ENCODE assay signal across 16 cellular contexts in the genomic region with DNA sequence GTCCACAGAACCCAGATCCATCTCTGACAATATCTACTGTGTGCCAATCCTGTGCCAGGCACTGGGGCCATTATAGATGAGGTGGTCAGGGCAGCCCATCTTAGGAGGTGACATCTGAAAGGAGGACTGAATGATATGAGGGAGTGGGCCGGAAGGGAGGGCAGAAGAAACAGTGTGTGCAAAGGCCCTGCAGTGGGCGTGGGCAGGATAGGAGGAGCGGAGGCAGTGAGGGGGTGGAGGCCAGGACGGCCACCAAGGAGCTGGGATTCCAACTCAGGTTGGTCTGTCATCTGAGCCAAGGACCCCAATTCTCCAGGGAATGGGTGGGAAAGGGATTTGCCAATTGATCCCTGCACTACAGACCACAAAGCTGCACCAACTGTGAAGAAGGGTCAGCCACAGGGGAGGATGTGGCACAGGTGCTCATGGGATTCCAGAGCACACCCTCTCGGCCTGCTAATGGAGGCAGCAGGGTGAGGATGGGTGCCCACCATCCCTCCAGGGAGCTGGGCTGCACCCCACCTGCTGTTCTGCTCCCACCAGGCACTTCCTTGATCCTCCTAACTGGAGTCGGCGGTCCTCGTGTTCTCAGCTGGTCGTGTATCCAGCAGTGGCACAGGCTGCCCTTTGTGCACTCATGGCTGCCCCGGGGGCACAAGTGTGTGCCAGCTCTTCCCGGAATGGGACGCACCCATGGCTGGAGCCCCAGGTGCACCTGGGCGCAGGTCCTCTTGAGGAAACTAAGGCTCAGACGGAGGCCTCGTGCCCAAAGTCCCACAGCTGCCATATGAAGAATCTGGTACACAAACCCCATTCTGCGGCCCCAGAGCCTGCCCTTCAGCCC. TPM values are rescaled to one million over a fixed set of nuclear protein-coding genes. Genes with fewer than 3 reads are reported as not detected.
DNase-seq lines count a peak whose midpoint lies in the region; ATAC-seq, FAIRE-seq and TF ChIP-seq lines count a peak whose summit lies in the region.
"Had no signal": no experiment of that assay in that cellular context is flagged by ENCODE, and none has a peak within 500 bp of the region (broad histone marks: within the 10 kb centered on the region; RNA-seq: fewer than 3 reads in every experiment).

No MANE protein-coding gene starts in this region.

- H3K27ac ChIP-seq in esophagus squamous epithelium (peak overlapping the region; percentile 39 to 96 (median 92)), skeletal muscle tissue (ENCODE audit: low read depth, low read length) (peak overlapping the region; percentile 100)

- no peak for DNase-seq in T-helper 2 cell treated with Interferon-gamma antibody and Interleukin-4, amounts not matched to agents 5 μg/mL and 100 μg/mL, for 36 hours (ENCODE audit: low spot score)
- DNase-seq in T-helper 2 cell (no peak), T-cell (no peak), esophagus squamous epithelium (lab: John Stamatoyannopoulos, UW) (no peak), dermis blood vessel endothelial cell (no peak), D721Med (ENCODE audit: insufficient read length, low spot score) (no peak)
- no peak for DNase-seq in natural killer cell treated with Interleukin-12 subunit alpha and Interleukin-12 subunit beta and Interleukin-15 and Interleukin-18, amount 100 ng/mL, for 72 hours (ENCODE audit: low spot score)
- DNase-seq: activated CD4-positive, alpha-beta T cell treated with anti-CD3 and anti-CD28 coated beads, Interleukin-2, amount 50 U/mL, for 4 hours; DMS53; HFFc6; NCI-H1436 treated with DMSO at 0.1 percent for 48 hours; NCI-H748 treated with DMSO at 0.1 percent for 48 hours; thyroid gland had no signal

- H3K9me3 Mint-ChIP-seq in T-helper 2 cell treated with Interferon-gamma antibody and Interleukin-4, amounts not matched to agents 5 μg/mL and 100 μg/mL, for 36 hours, result no peaks in the 10 kb centered on the region
- no peaks in the 10 kb centered on the region for H3K9me3 Mint-ChIP-seq in T-cell
- H3K9me3 Mint-ChIP-seq in natural killer cell treated with Interleukin-12 subunit alpha and Interleukin-12 subunit beta and Interleukin-15 and Interleukin-18, amount 100 ng/mL, for 72 hours, result no peaks in the 10 kb centered on the region
- H3K9me3 Mint-ChIP-seq: HFFc6 had no signal

- POLR2A ChIA-PET in T-cell (lab: Charles Lee), result interaction anchor here in 1 of 2 donors (1.0 to 2.8 kb wide), 2 partner anchors 9 to 22 kb away, joined by 3 to 19 read pairs; a partner anchor contains a TSS

- ATAC-seq in T-cell (replicated peaks in 1 of 4), result no peak
- no peak for ATAC-seq in natural killer cell treated with Interleukin-12 subunit alpha and Interleukin-12 subunit beta and Interleukin-15 and Interleukin-18, amount 100 ng/mL, for 72 hours

- WGBS in esophagus squamous epithelium, 2 donors, result 74 to 97% methylated on average over 5 to 10 of the region's 16 CpGs

- peak overlapping the region; percentile 67 for H3K4me3 Mint-ChIP-seq in T-helper 2 cell treated with Interferon-gamma antibody and Interleukin-4, amounts not matched to agents 5 μg/mL and 100 μg/mL, for 36 hours
- peak overlapping the region in 1 of 3 donors; percentile 76 for H3K4me3 Mint-ChIP-seq in T-cell
- H3K4me3 Mint-ChIP-seq in natural killer cell treated with Interleukin-12 subunit alpha and Interleukin-12 subunit beta and Interleukin-15 and Interleukin-18, amount 100 ng/mL, for 72 hours, result no peak overlapping the region
- H3K4me3 Mint-ChIP-seq: HFFc6 had no signal

- TF ChIP-seq CTCF in esophagus squamous epithelium (IDR thresholded peaks at IDR 0.05) (no peak), D721Med (IDR thresholded peaks at IDR 0.05; ENCODE audit: insufficient read depth, missing control alignments) (no peak)

- peak overlapping the region in 2 of 3 donors; percentile 3 to 50 for H3K9ac ChIP-seq in skeletal muscle tissue (ENCODE audit: low read depth in 1 of 3, low read length in 3 of 3)

- H3K36me3 Mint-ChIP-seq in T-helper 2 cell treated with Interferon-gamma antibody and Interleukin-4, amounts not matched to agents 5 μg/mL and 100 μg/mL, for 36 hours (ENCODE audit: low read depth), result peaks cover 36% of the 10 kb centered on the region
- peaks cover 3% of the 10 kb centered on the region for H3K36me3 Mint-ChIP-seq in T-cell
- H3K36me3 Mint-ChIP-seq in natural killer cell treated with Interleukin-12 subunit alpha and Interleukin-12 subunit beta and Interleukin-15 and Interleukin-18, amount 100 ng/mL, for 72 hours, result no peaks in the 10 kb centered on the region

- FAIRE-seq in D721Med (lab: Jason Lieb, UNC), result no peak
- FAIRE-seq: GM12891 had no signal

- H3K4me3 ChIP-seq in esophagus squamous epithelium, result no peak overlapping the region
- H3K4me3 ChIP-seq in skeletal muscle tissue (ENCODE audit: low read length in 3 of 3), result no peak overlapping the region
- H3K4me3 ChIP-seq: lung, thyroid gland had no signal

- peak overlapping the region; percentile 88 for H3K27ac Mint-ChIP-seq in T-helper 2 cell treated with Interferon-gamma antibody and Interleukin-4, amounts not matched to agents 5 μg/mL and 100 μg/mL, for 36 hours
- peak overlapping the region; percentile 83 to 88 for H3K27ac Mint-ChIP-seq in T-cell
- peak overlapping the region in 1 of 2 donors; percentile 76 for H3K27ac Mint-ChIP-seq in natural killer cell treated with Interleukin-12 subunit alpha and Interleukin-12 subunit beta and Interleukin-15 and Interleukin-18, amount 100 ng/mL, for 72 hours
- H3K27ac Mint-ChIP-seq: HFFc6 had no signal

- H3K27me3 Mint-ChIP-seq in T-helper 2 cell treated with Interferon-gamma antibody and Interleukin-4, amounts not matched to agents 5 μg/mL and 100 μg/mL, for 36 hours (ENCODE audit: low read depth), result no peaks in the 10 kb centered on the region
- H3K27me3 Mint-ChIP-seq in T-cell, result no peaks in the 10 kb centered on the region
- H3K27me3 Mint-ChIP-seq in natural killer cell treated with Interleukin-12 subunit alpha and Interleukin-12 subunit beta and Interleukin-15 and Interleukin-18, amount 100 ng/mL, for 72 hours, result no peaks in the 10 kb centered on the region

- H3K36me3 ChIP-seq in esophagus squamous epithelium, result no peaks in the 10 kb centered on the region
- H3K36me3 ChIP-seq in skeletal muscle tissue (ENCODE audit: control insufficient read depth in 3 of 3, insufficient read depth in 3 of 3, low read length in 3 of 3), result peaks cover 0 to 9% (median 0%) of the 10 kb centered on the region in 3 donors
- H3K36me3 ChIP-seq: thyroid gland had no signal

- intact Hi-C loops in esophagus squamous epithelium (cut with DNase I), result no loop called here

- H3K27me3 ChIP-seq in esophagus squamous epithelium (no peaks in the 10 kb centered on the region), skeletal muscle tissue (ENCODE audit: control insufficient read depth in 3 of 3, insufficient read depth in 3 of 3, low read length in 3 of 3) (no peaks in the 10 kb centered on the region)
- H3K27me3 ChIP-seq: thyroid gland had no signal

- H3K4me1 ChIP-seq in esophagus squamous epithelium, result peaks cover 62 to 84% (median 67%) of the 10 kb centered on the region in 3 donors
- H3K4me1 ChIP-seq in skeletal muscle tissue (ENCODE audit: control insufficient read depth in 3 of 3, insufficient read depth in 3 of 3, low read length in 3 of 3), result peaks cover 89 to 93% (median 93%) of the 10 kb centered on the region in 3 donors

- peaks cover 50% of the 10 kb centered on the region for H3K4me1 Mint-ChIP-seq in T-helper 2 cell treated with Interferon-gamma antibody and Interleukin-4, amounts not matched to agents 5 μg/mL and 100 μg/mL, for 36 hours (ENCODE audit: low read depth)
- peaks cover 74 to 82% (median 76%) of the 10 kb centered on the region in 3 donors for H3K4me1 Mint-ChIP-seq in T-cell
- H3K4me1 Mint-ChIP-seq in natural killer cell treated with Interleukin-12 subunit alpha and Interleukin-12 subunit beta and Interleukin-15 and Interleukin-18, amount 100 ng/mL, for 72 hours (ENCODE audit: low read depth in 2 of 2), result peaks cover 34 to 41% of the 10 kb centered on the region in 2 donors

- TF ChIP-seq POLR2A in esophagus squamous epithelium (IDR thresholded peaks at IDR 0.05), result no peak

- H3K9me3 ChIP-seq in esophagus squamous epithelium (no peaks in the 10 kb centered on the region), skeletal muscle tissue (ENCODE audit: control insufficient read depth in 3 of 3, low read length in 3 of 3) (no peaks in the 10 kb centered on the region)
- H3K9me3 ChIP-seq: thyroid gland had no signal

- CTCF ChIA-PET in T-cell (lab: Charles Lee), result interaction anchor here in 1 of 2 donors (0.8 to 0.9 kb wide), 2 partner anchors 9 to 25 kb away, joined by 3 to 4 read pairs; a partner anchor contains a TSS

RNA-seq across cellular contexts. Expression of a gene that starts 9.6 kb away (rescaled TPM):
- total RNA-seq in T-cell, result 100 to 1,000 TPM in 2 of 5 donors, 10 to 100 TPM in 3; 24.6 to 279 (median 38.9) TPM
- total RNA-seq in esophagus squamous epithelium, result 100 to 1,000 TPM in 2 of 4 donors, 10 to 100 TPM in 2; 55.0 to 137 (median 108) TPM
- 23.0 TPM for total RNA-seq in skeletal muscle tissue
- 28.8 and 71.5 TPM in 2 replicates for total RNA-seq in dermis blood vessel endothelial cell
- 10 to 100 TPM; 55.8 to 73.5 TPM for total RNA-seq in natural killer cell treated with Interleukin-12 subunit alpha and Interleukin-12 subunit beta and Interleukin-15 and Interleukin-18, amount 100 ng/mL, for 72 hours
